In genomic region chrX:153687121-153688039, GRCh38 we compare ENCODE assay signal across 8 cellular contexts. TPM values are rescaled to one million over a fixed set of nuclear protein-coding genes. Genes with fewer than 3 reads are reported as not detected.
A peak's percentile ranks its signal among the peaks of the same experiment; 100 is the strongest.
DNase-seq lines count a peak whose midpoint lies in the region; ATAC-seq and TF ChIP-seq lines count a peak whose summit lies in the region.

Gene SLC6A8, plus strand, starts transcription at chrX:153687926. Its CDS starts 649 bp downstream, at chrX:153688575.

- H2BK12ac ChIP-seq in H9 (ENCODE audit: insufficient read length, low read depth, low read length): no peak within 1 kb of the TSS

- no peak within 1 kb of the TSS for H3K4ac ChIP-seq in H9 (ENCODE audit: low read depth, low read length)

- H3K27me3 Mint-ChIP-seq in H9 (ENCODE audit: low read depth): peaks cover 2% of the 10 kb centered on the region; the same call in 1 of the 2 replicates
- H3K27me3 Mint-ChIP-seq in activated naive CD8-positive, alpha-beta T cell treated with anti-CD3 and anti-CD28 coated beads, Interleukin-2, amount 10 ng/mL, durations not matched to agents 7 days and 5 days: peaks cover 10% of the 10 kb centered on the region

- H3K27me3 ChIP-seq in BE2C (no peaks in the 10 kb centered on the region), H9 (ENCODE audit: insufficient read depth, low read length) (no peaks in the 10 kb centered on the region), OCI-LY3 (ENCODE audit: low read depth, low read length) (no peaks in the 10 kb centered on the region)

- H3K36me3 ChIP-seq in BE2C (0 out of 2 replicates have a peak, but pooled peaks cover 4% of the 10 kb centered on the region), OCI-LY3 (replicated peaks; ENCODE audit: low read depth, low read length) (no peaks in the 10 kb centered on the region)

- no peak within 1 kb of the TSS for H2BK15ac ChIP-seq in H9 (ENCODE audit: low read depth, low read length)

- H4K20me1 ChIP-seq in H9 (ENCODE audit: control insufficient read depth, insufficient read depth, insufficient read length) (peaks cover 5% of the 10 kb centered on the region), OCI-LY3 (ENCODE audit: insufficient read depth, low read length) (no peaks in the 10 kb centered on the region)

- peaks cover 35 to 55% of the 10 kb centered on the region in 2 experiments for H3K9me3 Mint-ChIP-seq in H9
- H3K9me3 Mint-ChIP-seq in activated naive CD8-positive, alpha-beta T cell treated with anti-CD3 and anti-CD28 coated beads, Interleukin-2, amount 10 ng/mL, durations not matched to agents 7 days and 5 days: no peaks in the 10 kb centered on the region

- H3K23me2 ChIP-seq in H9 (ENCODE audit: insufficient read length, low read depth, low read length, poor library complexity, severe bottlenecking): no peaks in the 10 kb centered on the region

- H3K14ac ChIP-seq in H9 (ENCODE audit: insufficient read depth, low read length): 0 out of 2 replicates have a peak within 1 kb of the TSS, but pooled peaks have one; percentile 65

- H3K79me1 ChIP-seq in H9 (ENCODE audit: insufficient read depth, low read depth, low read length, poor library complexity, severe bottlenecking): no peaks in the 10 kb centered on the region

- no peak within 1 kb of the TSS for H4K8ac ChIP-seq in H9 (replicated peaks; ENCODE audit: insufficient read length, low read depth, low read length)

- no peaks in the 10 kb centered on the region; the same call in 1 of the 2 replicates for H3K79me2 ChIP-seq in H9 (ENCODE audit: insufficient read depth, low read length)
- H3K79me2 ChIP-seq in OCI-LY3 (ENCODE audit: low read length): no peaks in the 10 kb centered on the region

- no peak within 1 kb of the TSS for H3K27ac ChIP-seq in H9 (ENCODE audit: insufficient read length, low read depth, low read length)
- no peak within 1 kb of the TSS for H3K27ac ChIP-seq in OCI-LY3 (ENCODE audit: low read length)

- WGBS in H9 (ENCODE audit: extremely low coverage, insufficient read length, low lambda C conversion rate): no CpG with 5 or more reads among the region's 66 CpGs

- peaks cover 20 to 40% (median 35%) of the 10 kb centered on the region in 3 experiments for H3K36me3 Mint-ChIP-seq in H9 (ENCODE audit: insufficient read depth in 1 of 3, low read depth in 3 of 3)
- H3K36me3 Mint-ChIP-seq in activated naive CD8-positive, alpha-beta T cell treated with anti-CD3 and anti-CD28 coated beads, Interleukin-2, amount 10 ng/mL, durations not matched to agents 7 days and 5 days: no peaks in the 10 kb centered on the region

- H3K23ac ChIP-seq in H9 (ENCODE audit: insufficient read length, low read depth, low read length): no peak within 1 kb of the TSS

- H3K4me3 ChIP-seq in BE2C (ENCODE audit: low read depth, low read length) (peak within 1 kb of the TSS; percentile 40), OCI-LY3 (ENCODE audit: low read length) (peak within 1 kb of the TSS; percentile 82)

- intact Hi-C loops in cardiac septum (cut with DNase I): no loop called here

- TF ChIP-seq CTCF in BE2C (IDR thresholded peaks at IDR 0.05; ENCODE audit: low read depth, low read length) (peak; percentile 37), H9 (conservative IDR thresholded peaks at IDR 0.05) (peak; percentile 61), OCI-LY3 (IDR thresholded peaks at IDR 0.05; ENCODE audit: low read depth, low read length) (peak; percentile 47)

- no peak within 1 kb of the TSS for H3K9ac ChIP-seq in H9 (ENCODE audit: extremely low read depth, insufficient read length, low read length)
- peak within 1 kb of the TSS; percentile 53 for H3K9ac ChIP-seq in OCI-LY3 (ENCODE audit: low read length)

- no peaks in the 10 kb centered on the region for H3K9me3 ChIP-seq in BE2C
- H3K9me3 ChIP-seq in H9 (ENCODE audit: control insufficient read depth, low read depth, low read length): peaks cover 6% of the 10 kb centered on the region
- H3K9me3 ChIP-seq in OCI-LY3 (ENCODE audit: insufficient read depth, low read length): no peaks in the 10 kb centered on the region

- peak within 1 kb of the TSS; percentile 44 to 92 (median 85); a peak in 4 of 7 replicates for H3K27ac Mint-ChIP-seq in H9
- no peak within 1 kb of the TSS for H3K27ac Mint-ChIP-seq in activated naive CD8-positive, alpha-beta T cell treated with anti-CD3 and anti-CD28 coated beads, Interleukin-2, amount 10 ng/mL, durations not matched to agents 7 days and 5 days

- H2BK120ac ChIP-seq in H9 (ENCODE audit: low read depth, low read length, poor library complexity, severe bottlenecking): no peak within 1 kb of the TSS

- peak; percentile 37 for ATAC-seq in activated naive CD8-positive, alpha-beta T cell treated with anti-CD3 and anti-CD28 coated beads, Interleukin-2, amount 10 ng/mL, durations not matched to agents 7 days and 5 days (ENCODE audit: low read depth)
- ATAC-seq in HG03442 (IDR thresholded peaks at IDR 0.05; ENCODE audit: unreplicated experiment) (no peak), GM21528 (IDR thresholded peaks at IDR 0.05; ENCODE audit: low FRiP score, unreplicated experiment) (no peak)

- no peak within 1 kb of the TSS for H2BK5ac ChIP-seq in H9 (ENCODE audit: insufficient read length, low read length)

- H2AK5ac ChIP-seq in H9 (ENCODE audit: insufficient read length, low read length): no peak within 1 kb of the TSS

- no peak within 1 kb of the TSS for H4K5ac ChIP-seq in H9 (ENCODE audit: insufficient read length, low read depth, low read length)

- H2BK20ac ChIP-seq in H9 (ENCODE audit: low read depth, low read length, poor library complexity, severe bottlenecking): no peak within 1 kb of the TSS

- H3T11ph ChIP-seq in H9 (ENCODE audit: low read length): no peak within 1 kb of the TSS

- H3K4me1 Mint-ChIP-seq in H9: peaks cover 15 to 20% of the 10 kb centered on the region in 2 experiments
- no peaks in the 10 kb centered on the region for H3K4me1 Mint-ChIP-seq in activated naive CD8-positive, alpha-beta T cell treated with anti-CD3 and anti-CD28 coated beads, Interleukin-2, amount 10 ng/mL, durations not matched to agents 7 days and 5 days

- no peak within 1 kb of the TSS for H2AFZ ChIP-seq in H9 (ENCODE audit: low read length)
- peak within 1 kb of the TSS; percentile 74; the same call in 1 of the 2 replicates for H2AFZ ChIP-seq in OCI-LY3 (ENCODE audit: low read depth, low read length)

- POLR2A ChIA-PET in activated naive CD8-positive, alpha-beta T cell treated with anti-CD3 and anti-CD28 coated beads, Interleukin-2, amount 10 ng/mL, durations not matched to agents 7 days and 5 days (lab: Charles Lee): no interaction called here

- no peak within 1 kb of the TSS for H3K18ac ChIP-seq in H9 (ENCODE audit: insufficient read length, low read depth, low read length)

- peak; percentile 77 for DNase-seq in BE2C
- DNase-seq in H9: peak; percentile 70
- DNase-seq in activated naive CD8-positive, alpha-beta T cell treated with anti-CD3 and anti-CD28 coated beads, Interleukin-2, amount 10 ng/mL, durations not matched to agents 7 days and 5 days: peak; percentile 51
- DNase-seq in cardiac septum (ENCODE audit: low spot score): peak; percentile 83
- peak; percentile 50 for DNase-seq in pons (ENCODE audit: low spot score)

- H3K4me1 ChIP-seq in BE2C (no peaks in the 10 kb centered on the region), H9 (ENCODE audit: insufficient read depth, low read length) (no peaks in the 10 kb centered on the region; the same call in 1 of the 2 replicates), OCI-LY3 (ENCODE audit: low read length) (no peaks in the 10 kb centered on the region)

- H4K91ac ChIP-seq in H9 (ENCODE audit: insufficient read length, low read depth, low read length): no peak within 1 kb of the TSS

- H3K4me3 Mint-ChIP-seq in H9: peak within 1 kb of the TSS; percentile 57 to 75
- peak within 1 kb of the TSS; percentile 82 for H3K4me3 Mint-ChIP-seq in activated naive CD8-positive, alpha-beta T cell treated with anti-CD3 and anti-CD28 coated beads, Interleukin-2, amount 10 ng/mL, durations not matched to agents 7 days and 5 days

- H3K4me2 ChIP-seq in H9 (ENCODE audit: insufficient read depth, insufficient read length, low read length) (peak within 1 kb of the TSS; percentile 21), OCI-LY3 (ENCODE audit: low read length) (peak within 1 kb of the TSS; percentile 83)

- no peak within 1 kb of the TSS for H3K56ac ChIP-seq in H9 (ENCODE audit: insufficient read length, low read depth, low read length)

RNA-seq across cellular contexts. Expression of gene SLC6A8, which starts in this region (rescaled TPM):
- polyA plus RNA-seq in BE2C (2012; ENCODE audit: insufficient read depth, insufficient read length, low read depth): 125 TPM
- total RNA-seq in H9 (2021) (229 and 231 TPM in 2 replicates), cardiac septum (144 TPM)
- 1 to 10 TPM; 1.7 to 1.9 TPM for total RNA-seq in activated naive CD8-positive, alpha-beta T cell treated with anti-CD3 and anti-CD28 coated beads, Interleukin-2, amount 10 ng/mL, durations not matched to agents 7 days and 5 days

Comparison
In these comparisons a context has a peak if more than half of its experiments do, and no peak if none do; other contexts are left out.
1. RNA of gene SLC6A8 (total RNA-seq): 229 to 231 TPM in H9 and 144 TPM in cardiac septum (single experiment); 1.7 to 1.9 TPM in activated naive CD8-positive, alpha-beta T cell treated with anti-CD3 and anti-CD28 coated beads, Interleukin-2, amount 10 ng/mL, durations not matched to agents 7 days and 5 days; every median in the first group is over 10 times any median in the second.
2. Peak in every context shown above with its lines, with median percentiles within 50 percentile points of each other: DNase-seq and CTCF ChIP-seq.